In the genomic region with DNA sequence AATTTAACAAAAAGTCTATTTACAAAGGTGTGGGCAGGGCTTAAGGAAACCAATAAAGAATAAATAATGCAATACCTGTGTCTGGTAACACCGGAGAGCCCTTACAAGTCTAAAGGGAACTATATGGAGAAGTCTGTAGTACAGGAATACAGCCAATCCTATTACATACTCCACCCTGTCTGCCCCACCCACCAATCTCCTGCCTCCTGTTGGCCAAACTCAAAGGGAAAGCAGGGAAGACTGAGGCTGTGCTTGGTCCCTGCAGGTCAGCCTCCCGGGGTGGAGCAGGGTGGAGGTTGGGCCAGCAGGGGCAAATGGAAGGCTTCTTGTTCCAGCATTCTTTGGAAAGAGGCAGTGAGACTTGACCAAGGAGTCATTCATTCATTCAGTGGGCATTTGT, we compare ENCODE assay signal across 17 cellular contexts. TPM values are rescaled to one million over a fixed set of nuclear protein-coding genes. Genes with fewer than 3 reads are reported as not detected.
DNase-seq lines count a peak whose midpoint lies in the region; ATAC-seq and TF ChIP-seq lines count a peak whose summit lies in the region.
"Had no signal": no experiment of that assay in that cellular context is flagged by ENCODE, and none has a peak within 500 bp of the region (broad histone marks: within the 10 kb centered on the region; RNA-seq: fewer than 3 reads in every experiment).

No MANE protein-coding gene starts in this region.

- no peak for TF ChIP-seq POLR2A in breast epithelium (IDR thresholded peaks at IDR 0.05)
- TF ChIP-seq POLR2A in gastroesophageal sphincter (IDR thresholded peaks at IDR 0.05): no peak
- TF ChIP-seq POLR2A in vagina (IDR thresholded peaks at IDR 0.05): no peak

- BruUV-seq in MCF 10A (replicated peaks; lab: Mats Ljungman, UMichigan): no TSS peak

- H3K4me1 Mint-ChIP-seq in MCF 10A (ENCODE audit: insufficient read depth, unreplicated experiment): no peaks in the 10 kb centered on the region
- H3K4me1 Mint-ChIP-seq in nephron: peaks cover 94% of the 10 kb centered on the region

- ATAC-seq in gastroesophageal sphincter (no peak), GM21723 (IDR thresholded peaks at IDR 0.05; ENCODE audit: unreplicated experiment) (no peak)
- ATAC-seq: CD8-positive, alpha-beta T cell had no signal

- H3K27ac ChIP-seq in breast epithelium (peak overlapping the region; percentile 17 to 65), gastroesophageal sphincter (peak overlapping the region; percentile 47 to 89 (median 84)), vagina (peak overlapping the region; percentile 46)
- H3K27ac ChIP-seq: 22Rv1, BLaER1 had no signal

- intact Hi-C loops in breast epithelium (cut with DNase I; ENCODE audit: low total_unique reads) (no loop called here), MCF 10A (cut with micrococcal nuclease) (no loop called here), vagina (cut with DNase I) (no loop called here)

- CTCF ChIA-PET in MCF 10A (lab: Yijun Ruan, JAX): no interaction called here

- H3K4me3 ChIP-seq in breast epithelium (no peak overlapping the region), gastroesophageal sphincter (no peak overlapping the region), vagina (no peak overlapping the region)
- H3K4me3 ChIP-seq: BLaER1, SK-N-MC had no signal

- no peaks in the 10 kb centered on the region for H3K27me3 ChIP-seq in breast epithelium
- no peaks in the 10 kb centered on the region for H3K27me3 ChIP-seq in gastroesophageal sphincter
- H3K27me3 ChIP-seq in vagina: no peaks in the 10 kb centered on the region
- H3K27me3 ChIP-seq: BLaER1 had no signal

- no peaks in the 10 kb centered on the region for H3K27me3 Mint-ChIP-seq in MCF 10A (ENCODE audit: insufficient read depth, unreplicated experiment)
- peaks cover 5% of the 10 kb centered on the region for H3K27me3 Mint-ChIP-seq in nephron (ENCODE audit: low read depth)

- H3K36me3 ChIP-seq in breast epithelium: no peaks in the 10 kb centered on the region
- no peaks in the 10 kb centered on the region for H3K36me3 ChIP-seq in gastroesophageal sphincter
- no peaks in the 10 kb centered on the region for H3K36me3 ChIP-seq in vagina
- H3K36me3 ChIP-seq: BLaER1 had no signal

- no peak for TF ChIP-seq EP300 in gastroesophageal sphincter (IDR thresholded peaks at IDR 0.05)

- no peaks in the 10 kb centered on the region for H3K9me3 Mint-ChIP-seq in MCF 10A (ENCODE audit: unreplicated experiment)
- H3K9me3 Mint-ChIP-seq in nephron: no peaks in the 10 kb centered on the region
- H3K9me3 Mint-ChIP-seq: CD8-positive, alpha-beta T cell had no signal

- no peaks in the 10 kb centered on the region for H3K9me3 ChIP-seq in breast epithelium
- H3K9me3 ChIP-seq in gastroesophageal sphincter: no peaks in the 10 kb centered on the region
- H3K9me3 ChIP-seq in vagina: no peaks in the 10 kb centered on the region
- H3K9me3 ChIP-seq: BLaER1 had no signal

- 83% methylated on average over 1 to 2 of the region's 2 CpGs for WGBS in gastroesophageal sphincter (ENCODE audit: low coverage in 1 of 2), 2 donors

- H3K36me3 Mint-ChIP-seq in MCF 10A (ENCODE audit: insufficient read depth, unreplicated experiment) (no peaks in the 10 kb centered on the region), nephron (ENCODE audit: low read depth) (no peaks in the 10 kb centered on the region)
- H3K36me3 Mint-ChIP-seq: CD8-positive, alpha-beta T cell had no signal

- DNase-seq in breast epithelium (ENCODE audit: low spot score in 2 of 2) (no peak), MCF 10A (ENCODE audit: unreplicated experiment) (no peak), vagina (ENCODE audit: extremely low spot score in 2 of 2) (no peak), GOT3 (lab: John Stamatoyannopoulos, UW) (no peak), NCI-H128 (lab: John Stamatoyannopoulos, UW; ENCODE audit: unreplicated experiment) (no peak)
- DNase-seq: CD8-positive, alpha-beta T cell; NCI-H1436; NCI-H2029; NCI-H2171 treated with DMSO at 0.1 percent for 48 hours; NCI-H510A treated with DMSO at 0.1 percent for 48 hours had no signal

- H3K4me3 Mint-ChIP-seq in MCF 10A (ENCODE audit: unreplicated experiment) (no peak overlapping the region), nephron (no peak overlapping the region)
- H3K4me3 Mint-ChIP-seq: CD8-positive, alpha-beta T cell had no signal

- TF ChIP-seq CTCF in breast epithelium (IDR thresholded peaks at IDR 0.05) (no peak), MCF 10A (IDR thresholded peaks at IDR 0.05; ENCODE audit: unreplicated experiment) (no peak), gastroesophageal sphincter (IDR thresholded peaks at IDR 0.05) (no peak), nephron (IDR thresholded peaks at IDR 0.05; ENCODE audit: unreplicated experiment in 3 of 3) (no peak), vagina (IDR thresholded peaks at IDR 0.05) (no peak)

- H3K4me1 ChIP-seq in breast epithelium (no peaks in the 10 kb centered on the region), gastroesophageal sphincter (peaks cover 43 to 99% (median 58%) of the 10 kb centered on the region in 3 donors), vagina (peaks cover 70% of the 10 kb centered on the region)

- H3K27ac Mint-ChIP-seq in MCF 10A (ENCODE audit: low read depth, unreplicated experiment) (no peak overlapping the region), nephron (peak overlapping the region; percentile 97 to 100 (median 99))
- H3K27ac Mint-ChIP-seq: CD8-positive, alpha-beta T cell had no signal

- POLR2A ChIA-PET in MCF 10A (lab: Yijun Ruan, JAX): no interaction called here

RNA-seq across cellular contexts. Expression of a gene that starts 31.5 kb away (rescaled TPM):
- 1 to 10 TPM in 2 of 3 donors, under 1 TPM in 1; 0.96 to 6.6 (median 3.4) TPM for total RNA-seq in breast epithelium
- not detected in 2 replicates for total RNA-seq in MCF 10A (2022)
- 10 to 100 TPM; 18.6 to 33.6 (median 24.4) TPM for total RNA-seq in gastroesophageal sphincter
- total RNA-seq in vagina: 6.6 TPM
- total RNA-seq: HT1080 had no signal
